Comparison of ENCODE assay signal across 8 cellular contexts in genomic region chr18:8607776-8608682, GRCh38. TPM values are rescaled to one million over a fixed set of nuclear protein-coding genes. Genes with fewer than 3 reads are reported as not detected.
A peak's percentile ranks its signal among the peaks of the same experiment; 100 is the strongest.
DNase-seq lines count a peak whose midpoint lies in the region; ATAC-seq and TF ChIP-seq lines count a peak whose summit lies in the region.

No MANE protein-coding gene starts in this region.

- no peak for TF ChIP-seq RAD21 in liver (IDR thresholded peaks at IDR 0.05)

- H3K9ac ChIP-seq in liver (ENCODE audit: low read depth in 1 of 2, low read length in 2 of 2): peak overlapping the region; percentile 72 to 95

- no peaks in the 10 kb centered on the region for H3K27me3 ChIP-seq in DOHH2 (ENCODE audit: control insufficient read depth, low read length)
- no peaks in the 10 kb centered on the region for H3K27me3 ChIP-seq in liver (ENCODE audit: control insufficient read depth in 4 of 4, insufficient read depth in 4 of 4, low read length in 3 of 4)
- H3K27me3 ChIP-seq in aorta (ENCODE audit: control insufficient read depth in 1 of 2, insufficient read depth in 2 of 2, low read length in 1 of 2): no peaks in the 10 kb centered on the region

- H3K79me2 ChIP-seq in DOHH2 (ENCODE audit: control insufficient read depth, low read length): peaks cover 35% of the 10 kb centered on the region

- intact Hi-C loops in aorta (cut with DNase I): no loop called here

- ATAC-seq in HG02885 (IDR thresholded peaks at IDR 0.05; ENCODE audit: poor library complexity, unreplicated experiment) (peak; percentile 50), aorta (ENCODE audit: low FRiP score) (no peak), GM21576 (IDR thresholded peaks at IDR 0.05; ENCODE audit: unreplicated experiment) (no peak)

- H4K20me1 ChIP-seq in DOHH2 (ENCODE audit: control insufficient read depth, insufficient read depth, low read depth, low read length): peaks cover 22% of the 10 kb centered on the region; the same call in 1 of the 2 replicates

- TF ChIP-seq CTCF in DOHH2 (IDR thresholded peaks at IDR 0.05; ENCODE audit: low read depth, low read length, poor library complexity, severe bottlenecking): peak; percentile 12
- no peak for TF ChIP-seq CTCF in liver (IDR thresholded peaks at IDR 0.05; ENCODE audit: low read depth, low read length, missing input control)

- H3K4me1 ChIP-seq in DOHH2 (ENCODE audit: control insufficient read depth, low read length): peaks cover 84% of the 10 kb centered on the region
- peaks cover 2 to 31% (median 20%) of the 10 kb centered on the region in 4 donors for H3K4me1 ChIP-seq in liver (ENCODE audit: control insufficient read depth in 4 of 4, insufficient read depth in 4 of 4, low read length in 3 of 4)
- peaks cover 0 to 4% of the 10 kb centered on the region in 2 donors for H3K4me1 ChIP-seq in aorta (ENCODE audit: control insufficient read depth in 1 of 2, insufficient read depth in 2 of 2, low read length in 2 of 2)

- DNase-seq in aorta (no peak), NCI-H446 treated with DMSO at 0.1 percent for 48 hours (lab: John Stamatoyannopoulos, UW) (no peak)
- DNase-seq in activated CD4-positive, alpha-beta T cell treated with anti-CD3 and anti-CD28 coated beads, Interleukin-2, amount 50 U/mL, for 4 hours: no peak

- H3K9me3 ChIP-seq in DOHH2 (ENCODE audit: control insufficient read depth, insufficient read depth, low read length): no peaks in the 10 kb centered on the region
- H3K9me3 ChIP-seq in liver (ENCODE audit: control insufficient read depth in 4 of 4, low read length in 3 of 4): no peaks in the 10 kb centered on the region
- H3K9me3 ChIP-seq in aorta (ENCODE audit: control insufficient read depth, low read length): no peaks in the 10 kb centered on the region

- H3K27ac ChIP-seq in DOHH2 (ENCODE audit: low read depth, low read length): peak overlapping the region; percentile 93
- H3K27ac ChIP-seq in angular gyrus (ENCODE audit: low read depth, low read length): peak overlapping the region; percentile 59
- peak overlapping the region; percentile 86 to 88 for H3K27ac ChIP-seq in liver (ENCODE audit: low read depth in 1 of 2, low read length in 2 of 2)
- peak overlapping the region in 1 of 2 donors; percentile 25 for H3K27ac ChIP-seq in aorta (ENCODE audit: low read depth in 1 of 2, low read length in 2 of 2)

- H3K9me2 ChIP-seq in DOHH2 (replicated peaks; ENCODE audit: control insufficient read depth, low read length): no peaks in the 10 kb centered on the region

- H3K4me2 ChIP-seq in DOHH2 (ENCODE audit: low read length): peak overlapping the region; percentile 89

- H3K36me3 ChIP-seq in DOHH2 (ENCODE audit: control insufficient read depth, low read length) (peaks cover 25% of the 10 kb centered on the region), liver (ENCODE audit: control insufficient read depth in 4 of 4, insufficient read depth in 3 of 4, low read depth in 1 of 4, low read length in 3 of 4) (no peaks in the 10 kb centered on the region), aorta (ENCODE audit: control insufficient read depth in 1 of 2, insufficient read depth in 2 of 2, low read length in 1 of 2) (no peaks in the 10 kb centered on the region)

- peaks cover 30% of the 10 kb centered on the region for H3F3A ChIP-seq in DOHH2 (ENCODE audit: control insufficient read depth, insufficient read depth)

- H3K4me3 ChIP-seq in DOHH2 (ENCODE audit: low read length) (peak overlapping the region; percentile 79), liver (ENCODE audit: low read depth in 1 of 3, low read length in 3 of 3) (peak overlapping the region; percentile 38 to 99 (median 75)), aorta (ENCODE audit: low read length in 2 of 2) (peak overlapping the region; percentile 28 to 89)

- 71% methylated on average over 17 of the region's 17 CpGs for WGBS in liver
- WGBS in aorta, 2 donors: 54 to 55% methylated on average over 17 of the region's 17 CpGs

TF ChIP-seq in liver, 16 proteins besides CTCF, POLR2A, EP300 and RAD21:
- TF ChIP-seq, protein P1, sequence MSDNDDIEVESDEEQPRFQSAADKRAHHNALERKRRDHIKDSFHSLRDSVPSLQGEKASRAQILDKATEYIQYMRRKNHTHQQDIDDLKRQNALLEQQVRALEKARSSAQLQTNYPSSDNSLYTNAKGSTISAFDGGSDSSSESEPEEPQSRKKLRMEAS (IDR thresholded peaks at IDR 0.05): no peak
- TF ChIP-seq NR2F2 (IDR thresholded peaks at IDR 0.05): peak; percentile 48
TF ChIP-seq in liver: peak in this region for 1.

RNA-seq across cellular contexts. Expression of gene RAB12, which starts 1.2 kb away (rescaled TPM):
- 10 to 100 TPM; 16.5 to 25.9 TPM for total RNA-seq in liver
- 10 to 100 TPM in 1 of 2 donors, 1 to 10 TPM in 1; 5.0 to 13.3 TPM for polyA plus RNA-seq in liver
- 10 to 100 TPM; 45.5 to 47.7 TPM for total RNA-seq in aorta
- 10 to 100 TPM; 27.7 to 37.7 TPM for polyA plus RNA-seq in aorta
